In the genomic region with DNA sequence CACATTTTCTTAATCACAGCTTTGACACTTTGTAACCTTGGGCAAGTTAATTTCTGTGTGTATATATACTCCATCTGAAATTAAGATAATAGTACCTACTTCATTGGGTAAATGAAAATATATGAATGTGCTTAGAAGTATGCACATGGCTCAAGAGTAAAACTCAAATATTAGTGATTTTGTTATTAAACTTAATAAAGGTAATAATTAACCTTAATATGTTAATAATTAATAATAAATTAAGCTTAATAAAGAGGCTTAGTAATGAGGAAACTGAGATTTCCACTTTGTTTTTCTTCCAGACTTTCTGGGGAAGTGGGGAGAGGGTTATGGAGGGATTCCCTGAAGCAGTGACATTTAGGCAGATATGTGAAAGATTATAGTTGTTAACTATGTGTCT, we compare ENCODE assay signal across 25 cellular contexts.
"Had no signal": no experiment of that assay in that cellular context is flagged by ENCODE, and none has a peak within 500 bp of the region (broad histone marks: within the 10 kb centered on the region; RNA-seq: fewer than 3 reads in every experiment).

No MANE protein-coding gene starts in this region.

- H3K4me3 ChIP-seq: gastroesophageal sphincter, ovary, right lobe of liver, thyroid gland, upper lobe of left lung, vagina had no signal

- H3K27me3 Mint-ChIP-seq: activated naive CD8-positive, alpha-beta T cell treated with anti-CD3 and anti-CD28 coated beads, Interleukin-2, amount 10 ng/mL, durations not matched to agents 7 days and 5 days; progenitor cell of endocrine pancreas had no signal

- DNase-seq: activated CD4-positive, alpha-beta T cell treated with anti-CD3 and anti-CD28 coated beads for 4 hours; activated CD4-positive, alpha-beta T cell treated with anti-CD3 and anti-CD28 coated beads, Interleukin-2, amount 50 U/mL, for 4 hours; activated gamma-delta T cell; activated naive CD8-positive, alpha-beta T cell treated with anti-CD3 and anti-CD28 coated beads, Interleukin-2, amount 10 ng/mL, durations not matched to agents 7 days and 5 days; amniotic stem cell; brain microvascular endothelial cell; cortex of kidney; hippocampal formation; immature natural killer cell; kidney; left colon; ovary; right lobe of liver; stimulated activated CD4-positive, alpha-beta T cell treated with anti-CD3 and anti-CD28 coated beads, Interleukin-2, amount 100 ng/mL, for 48 hours; stimulated activated naive CD8-positive, alpha-beta T cell treated with anti-CD3 and anti-CD28 coated beads, Interleukin-15, Interleukin-2, amounts not matched to agents 100 U/mL and 50 U/mL, for 24 hours; substantia nigra; T-helper 1 cell; thyroid gland; upper lobe of left lung had no signal

- H3K9me3 Mint-ChIP-seq: activated T-helper 1 cell treated with anti-CD3 and anti-CD28 coated beads, Interleukin-12 subunit alpha, Interleukin-12 subunit beta, Interleukin-2, Interleukin-4 antibody, amounts not matched to agents 30 ng/mL and 10 ng/mL and 1 ng/mL, durations not matched to agents 14 hours and 24 hours and 36 hours; immature natural killer cell; nephron had no signal

- H3K9me3 ChIP-seq: gastroesophageal sphincter, ovary, right lobe of liver, thyroid gland, upper lobe of left lung, vagina had no signal

- H3K36me3 Mint-ChIP-seq: immature natural killer cell had no signal

- H3K4me1 ChIP-seq: thyroid gland had no signal

- H3K36me3 ChIP-seq: brain microvascular endothelial cell, gastroesophageal sphincter, ovary, right lobe of liver, thyroid gland, upper lobe of left lung, vagina had no signal

- H3K27ac ChIP-seq: brain microvascular endothelial cell, gastroesophageal sphincter, ovary, right lobe of liver, thyroid gland, upper lobe of left lung, vagina, VCaP had no signal

- H3K27me3 ChIP-seq: brain microvascular endothelial cell, gastroesophageal sphincter, ovary, right lobe of liver, thyroid gland, upper lobe of left lung, vagina had no signal

- H3K4me3 Mint-ChIP-seq: activated naive CD8-positive, alpha-beta T cell treated with anti-CD3 and anti-CD28 coated beads, Interleukin-2, amount 10 ng/mL, durations not matched to agents 7 days and 5 days; activated T-helper 1 cell treated with anti-CD3 and anti-CD28 coated beads, Interleukin-12 subunit alpha, Interleukin-12 subunit beta, Interleukin-2, Interleukin-4 antibody, amounts not matched to agents 30 ng/mL and 10 ng/mL and 1 ng/mL, durations not matched to agents 14 hours and 24 hours and 36 hours; nephron had no signal

- H3K27ac Mint-ChIP-seq: activated naive CD8-positive, alpha-beta T cell treated with anti-CD3 and anti-CD28 coated beads, Interleukin-2, amount 10 ng/mL, durations not matched to agents 7 days and 5 days; activated T-helper 1 cell treated with anti-CD3 and anti-CD28 coated beads, Interleukin-12 subunit alpha, Interleukin-12 subunit beta, Interleukin-2, Interleukin-4 antibody, amounts not matched to agents 30 ng/mL and 10 ng/mL and 1 ng/mL, durations not matched to agents 14 hours and 24 hours and 36 hours; nephron; progenitor cell of endocrine pancreas had no signal

- ATAC-seq: gastroesophageal sphincter, left colon had no signal
